ENCODE assay signal across 20 cellular contexts in the genomic region with DNA sequence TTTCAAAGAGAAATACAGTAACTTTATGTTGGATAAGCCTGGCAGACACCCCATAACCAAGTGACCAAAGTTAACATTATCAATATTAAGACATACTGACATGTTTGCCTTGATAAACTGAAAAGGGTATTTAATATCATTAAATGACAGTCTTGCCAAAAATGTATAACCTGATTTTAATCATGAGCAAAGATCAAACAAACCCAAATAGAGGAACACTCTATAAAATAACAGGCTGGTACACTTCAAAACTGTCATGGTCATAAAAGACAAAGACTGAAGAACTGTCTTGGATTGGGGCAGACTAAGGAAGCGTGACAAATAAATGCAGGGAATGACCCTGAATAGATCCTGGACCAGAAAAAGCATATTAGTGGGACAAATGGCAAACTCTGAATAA.
"Had no signal": no experiment of that assay in that cellular context is flagged by ENCODE, and none has a peak within 500 bp of the region (broad histone marks: within the 10 kb centered on the region; RNA-seq: fewer than 3 reads in every experiment).

No MANE protein-coding gene starts in this region.

- DNase-seq: colonic mucosa; cortex of kidney; effector CD4-positive, alpha-beta T cell; effector memory CD4-positive, alpha-beta T cell; foreskin keratinocyte; heart left ventricle; hypothalamus; immature natural killer cell; islet precursor cell; kidney; kidney glomerular epithelial cell; left colon; left ventricle myocardium inferior; lower lobe of right lung; mesenchymal stem cell; naive thymus-derived CD4-positive, alpha-beta T cell; natural killer cell had no signal

- H3K27ac ChIP-seq: colonic mucosa, esophagus muscularis mucosa, foreskin keratinocyte, gastroesophageal sphincter, heart left ventricle, hepatocyte, left ventricle myocardium inferior, lower lobe of right lung had no signal
